ENCODE assay signal across 1 cellular context in the genomic region with DNA sequence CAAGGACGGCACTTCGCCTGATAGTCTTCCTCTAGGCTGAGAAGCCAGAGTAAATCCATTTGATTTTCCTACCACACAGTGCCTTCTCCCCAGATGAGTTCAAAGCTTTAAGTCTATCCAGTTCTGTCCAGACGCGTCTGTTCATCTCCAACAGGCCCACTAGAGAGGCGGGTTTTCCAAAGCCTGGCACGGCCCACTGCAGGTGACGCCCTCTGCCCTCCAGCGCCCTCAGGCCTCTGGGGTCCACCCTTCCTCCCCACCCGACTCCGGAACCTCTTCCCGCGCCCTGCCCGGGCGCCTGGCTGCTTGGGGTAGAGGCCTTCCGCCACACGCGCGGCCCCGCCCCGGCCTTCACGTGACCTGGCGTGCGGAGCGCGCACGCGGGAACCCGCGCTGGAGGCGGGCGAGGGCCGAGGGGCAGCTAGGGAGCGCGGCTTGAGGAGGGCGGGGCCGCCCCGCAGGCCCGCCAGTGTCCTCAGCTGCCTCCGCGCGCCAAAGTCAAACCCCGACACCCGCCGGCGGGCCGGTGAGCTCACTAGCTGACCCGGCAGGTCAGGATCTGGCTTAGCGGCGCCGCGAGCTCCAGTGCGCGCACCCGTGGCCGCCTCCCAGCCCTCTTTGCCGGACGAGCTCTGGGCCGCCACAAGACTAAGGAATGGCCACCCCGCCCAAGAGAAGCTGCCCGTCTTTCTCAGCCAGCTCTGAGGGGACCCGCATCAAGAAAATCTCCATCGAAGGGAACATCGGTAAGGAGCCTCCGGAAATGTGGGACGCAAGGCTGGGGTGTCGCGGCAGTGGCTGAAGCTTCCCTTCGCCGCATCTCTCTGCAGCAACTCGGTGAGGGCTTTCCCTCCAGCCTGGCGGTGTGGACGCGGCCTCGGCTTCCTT.
TF ChIP-seq lines count a peak whose summit lies in the region.

A gene (plus strand): TSS at position 469 of the 888 bp plus-strand sequence. CDS start 187 bp downstream, at position 656.

TF ChIP-seq in WTC11, 78 proteins besides CTCF, POLR2A, EP300 and RAD21 (continued from another document and continues in another):
- TF ChIP-seq, protein P1, sequence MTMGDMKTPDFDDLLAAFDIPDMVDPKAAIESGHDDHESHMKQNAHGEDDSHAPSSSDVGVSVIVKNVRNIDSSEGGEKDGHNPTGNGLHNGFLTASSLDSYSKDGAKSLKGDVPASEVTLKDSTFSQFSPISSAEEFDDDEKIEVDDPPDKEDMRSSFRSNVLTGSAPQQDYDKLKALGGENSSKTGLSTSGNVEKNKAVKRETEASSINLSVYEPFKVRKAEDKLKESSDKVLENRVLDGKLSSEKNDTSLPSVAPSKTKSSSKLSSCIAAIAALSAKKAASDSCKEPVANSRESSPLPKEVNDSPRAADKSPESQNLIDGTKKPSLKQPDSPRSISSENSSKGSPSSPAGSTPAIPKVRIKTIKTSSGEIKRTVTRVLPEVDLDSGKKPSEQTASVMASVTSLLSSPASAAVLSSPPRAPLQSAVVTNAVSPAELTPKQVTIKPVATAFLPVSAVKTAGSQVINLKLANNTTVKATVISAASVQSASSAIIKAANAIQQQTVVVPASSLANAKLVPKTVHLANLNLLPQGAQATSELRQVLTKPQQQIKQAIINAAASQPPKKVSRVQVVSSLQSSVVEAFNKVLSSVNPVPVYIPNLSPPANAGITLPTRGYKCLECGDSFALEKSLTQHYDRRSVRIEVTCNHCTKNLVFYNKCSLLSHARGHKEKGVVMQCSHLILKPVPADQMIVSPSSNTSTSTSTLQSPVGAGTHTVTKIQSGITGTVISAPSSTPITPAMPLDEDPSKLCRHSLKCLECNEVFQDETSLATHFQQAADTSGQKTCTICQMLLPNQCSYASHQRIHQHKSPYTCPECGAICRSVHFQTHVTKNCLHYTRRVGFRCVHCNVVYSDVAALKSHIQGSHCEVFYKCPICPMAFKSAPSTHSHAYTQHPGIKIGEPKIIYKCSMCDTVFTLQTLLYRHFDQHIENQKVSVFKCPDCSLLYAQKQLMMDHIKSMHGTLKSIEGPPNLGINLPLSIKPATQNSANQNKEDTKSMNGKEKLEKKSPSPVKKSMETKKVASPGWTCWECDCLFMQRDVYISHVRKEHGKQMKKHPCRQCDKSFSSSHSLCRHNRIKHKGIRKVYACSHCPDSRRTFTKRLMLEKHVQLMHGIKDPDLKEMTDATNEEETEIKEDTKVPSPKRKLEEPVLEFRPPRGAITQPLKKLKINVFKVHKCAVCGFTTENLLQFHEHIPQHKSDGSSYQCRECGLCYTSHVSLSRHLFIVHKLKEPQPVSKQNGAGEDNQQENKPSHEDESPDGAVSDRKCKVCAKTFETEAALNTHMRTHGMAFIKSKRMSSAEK (CRISPR knock-in tag; IDR thresholded peaks at IDR 0.05; ENCODE audit: borderline replicate concordance) = 0 out of 2 replicates have a peak, but pooled peaks have one; percentile 10
- TF ChIP-seq ZNF263 (CRISPR knock-in tag; IDR thresholded peaks at IDR 0.05; ENCODE audit: low read depth) (no peak), HMGA2 (CRISPR knock-in tag; IDR thresholded peaks at IDR 0.05) (no peak), SP1 (CRISPR knock-in tag; conservative IDR thresholded peaks at IDR 0.05) (peak; percentile 76), CREM (CRISPR knock-in tag; IDR thresholded peaks at IDR 0.05) (peak; percentile 74; the same call in 1 of the 2 replicates), ETV6 (CRISPR knock-in tag; IDR thresholded peaks at IDR 0.05) (peak; percentile 71), OVOL2 (CRISPR knock-in tag; IDR thresholded peaks at IDR 0.05; ENCODE audit: borderline replicate concordance) (no peak), TEAD1 (CRISPR knock-in tag; IDR thresholded peaks at IDR 0.05) (no peak; the same call in none of the 2 replicates), JUN (CRISPR knock-in tag; IDR thresholded peaks at IDR 0.05) (peak; percentile 35; the same call in 1 of the 2 replicates), MXD4 (CRISPR knock-in tag; IDR thresholded peaks at IDR 0.05; ENCODE audit: borderline replicate concordance) (no peak), RELA (CRISPR knock-in tag; IDR thresholded peaks at IDR 0.05; ENCODE audit: borderline replicate concordance) (no peak; the same call in 1 of the 2 replicates), JAZF1 (CRISPR knock-in tag; IDR thresholded peaks at IDR 0.05) (no peak), TP53 (CRISPR knock-in tag; IDR thresholded peaks at IDR 0.05) (peak; percentile 81; the same call in 1 of the 2 replicates), ZBTB21 (CRISPR knock-in tag; IDR thresholded peaks at IDR 0.05; ENCODE audit: borderline replicate concordance) (peak; percentile 82; the same call in 1 of the 2 replicates), MYBL2 (CRISPR knock-in tag; IDR thresholded peaks at IDR 0.05) (peak; percentile 77; the same call in 1 of the 2 replicates), SMAD3 (CRISPR knock-in tag; IDR thresholded peaks at IDR 0.05; ENCODE audit: borderline replicate concordance) (no peak)
- TF ChIP-seq, protein P2, sequence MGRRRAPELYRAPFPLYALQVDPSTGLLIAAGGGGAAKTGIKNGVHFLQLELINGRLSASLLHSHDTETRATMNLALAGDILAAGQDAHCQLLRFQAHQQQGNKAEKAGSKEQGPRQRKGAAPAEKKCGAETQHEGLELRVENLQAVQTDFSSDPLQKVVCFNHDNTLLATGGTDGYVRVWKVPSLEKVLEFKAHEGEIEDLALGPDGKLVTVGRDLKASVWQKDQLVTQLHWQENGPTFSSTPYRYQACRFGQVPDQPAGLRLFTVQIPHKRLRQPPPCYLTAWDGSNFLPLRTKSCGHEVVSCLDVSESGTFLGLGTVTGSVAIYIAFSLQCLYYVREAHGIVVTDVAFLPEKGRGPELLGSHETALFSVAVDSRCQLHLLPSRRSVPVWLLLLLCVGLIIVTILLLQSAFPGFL (CRISPR knock-in tag; IDR thresholded peaks at IDR 0.05; ENCODE audit: borderline replicate concordance) = no peak
- TF ChIP-seq, protein P3, sequence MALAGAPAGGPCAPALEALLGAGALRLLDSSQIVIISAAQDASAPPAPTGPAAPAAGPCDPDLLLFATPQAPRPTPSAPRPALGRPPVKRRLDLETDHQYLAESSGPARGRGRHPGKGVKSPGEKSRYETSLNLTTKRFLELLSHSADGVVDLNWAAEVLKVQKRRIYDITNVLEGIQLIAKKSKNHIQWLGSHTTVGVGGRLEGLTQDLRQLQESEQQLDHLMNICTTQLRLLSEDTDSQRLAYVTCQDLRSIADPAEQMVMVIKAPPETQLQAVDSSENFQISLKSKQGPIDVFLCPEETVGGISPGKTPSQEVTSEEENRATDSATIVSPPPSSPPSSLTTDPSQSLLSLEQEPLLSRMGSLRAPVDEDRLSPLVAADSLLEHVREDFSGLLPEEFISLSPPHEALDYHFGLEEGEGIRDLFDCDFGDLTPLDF (CRISPR knock-in tag; IDR thresholded peaks at IDR 0.05) = no peak
- TF ChIP-seq, protein P4, sequence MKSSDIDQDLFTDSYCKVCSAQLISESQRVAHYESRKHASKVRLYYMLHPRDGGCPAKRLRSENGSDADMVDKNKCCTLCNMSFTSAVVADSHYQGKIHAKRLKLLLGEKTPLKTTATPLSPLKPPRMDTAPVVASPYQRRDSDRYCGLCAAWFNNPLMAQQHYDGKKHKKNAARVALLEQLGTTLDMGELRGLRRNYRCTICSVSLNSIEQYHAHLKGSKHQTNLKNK (CRISPR knock-in tag; IDR thresholded peaks at IDR 0.05) = no peak
- TF ChIP-seq, protein P5, sequence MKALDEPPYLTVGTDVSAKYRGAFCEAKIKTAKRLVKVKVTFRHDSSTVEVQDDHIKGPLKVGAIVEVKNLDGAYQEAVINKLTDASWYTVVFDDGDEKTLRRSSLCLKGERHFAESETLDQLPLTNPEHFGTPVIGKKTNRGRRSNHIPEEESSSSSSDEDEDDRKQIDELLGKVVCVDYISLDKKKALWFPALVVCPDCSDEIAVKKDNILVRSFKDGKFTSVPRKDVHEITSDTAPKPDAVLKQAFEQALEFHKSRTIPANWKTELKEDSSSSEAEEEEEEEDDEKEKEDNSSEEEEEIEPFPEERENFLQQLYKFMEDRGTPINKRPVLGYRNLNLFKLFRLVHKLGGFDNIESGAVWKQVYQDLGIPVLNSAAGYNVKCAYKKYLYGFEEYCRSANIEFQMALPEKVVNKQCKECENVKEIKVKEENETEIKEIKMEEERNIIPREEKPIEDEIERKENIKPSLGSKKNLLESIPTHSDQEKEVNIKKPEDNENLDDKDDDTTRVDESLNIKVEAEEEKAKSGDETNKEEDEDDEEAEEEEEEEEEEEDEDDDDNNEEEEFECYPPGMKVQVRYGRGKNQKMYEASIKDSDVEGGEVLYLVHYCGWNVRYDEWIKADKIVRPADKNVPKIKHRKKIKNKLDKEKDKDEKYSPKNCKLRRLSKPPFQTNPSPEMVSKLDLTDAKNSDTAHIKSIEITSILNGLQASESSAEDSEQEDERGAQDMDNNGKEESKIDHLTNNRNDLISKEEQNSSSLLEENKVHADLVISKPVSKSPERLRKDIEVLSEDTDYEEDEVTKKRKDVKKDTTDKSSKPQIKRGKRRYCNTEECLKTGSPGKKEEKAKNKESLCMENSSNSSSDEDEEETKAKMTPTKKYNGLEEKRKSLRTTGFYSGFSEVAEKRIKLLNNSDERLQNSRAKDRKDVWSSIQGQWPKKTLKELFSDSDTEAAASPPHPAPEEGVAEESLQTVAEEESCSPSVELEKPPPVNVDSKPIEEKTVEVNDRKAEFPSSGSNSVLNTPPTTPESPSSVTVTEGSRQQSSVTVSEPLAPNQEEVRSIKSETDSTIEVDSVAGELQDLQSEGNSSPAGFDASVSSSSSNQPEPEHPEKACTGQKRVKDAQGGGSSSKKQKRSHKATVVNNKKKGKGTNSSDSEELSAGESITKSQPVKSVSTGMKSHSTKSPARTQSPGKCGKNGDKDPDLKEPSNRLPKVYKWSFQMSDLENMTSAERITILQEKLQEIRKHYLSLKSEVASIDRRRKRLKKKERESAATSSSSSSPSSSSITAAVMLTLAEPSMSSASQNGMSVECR (CRISPR knock-in tag; IDR thresholded peaks at IDR 0.05; ENCODE audit: borderline replicate concordance) = no peak
- TF ChIP-seq, protein P6, sequence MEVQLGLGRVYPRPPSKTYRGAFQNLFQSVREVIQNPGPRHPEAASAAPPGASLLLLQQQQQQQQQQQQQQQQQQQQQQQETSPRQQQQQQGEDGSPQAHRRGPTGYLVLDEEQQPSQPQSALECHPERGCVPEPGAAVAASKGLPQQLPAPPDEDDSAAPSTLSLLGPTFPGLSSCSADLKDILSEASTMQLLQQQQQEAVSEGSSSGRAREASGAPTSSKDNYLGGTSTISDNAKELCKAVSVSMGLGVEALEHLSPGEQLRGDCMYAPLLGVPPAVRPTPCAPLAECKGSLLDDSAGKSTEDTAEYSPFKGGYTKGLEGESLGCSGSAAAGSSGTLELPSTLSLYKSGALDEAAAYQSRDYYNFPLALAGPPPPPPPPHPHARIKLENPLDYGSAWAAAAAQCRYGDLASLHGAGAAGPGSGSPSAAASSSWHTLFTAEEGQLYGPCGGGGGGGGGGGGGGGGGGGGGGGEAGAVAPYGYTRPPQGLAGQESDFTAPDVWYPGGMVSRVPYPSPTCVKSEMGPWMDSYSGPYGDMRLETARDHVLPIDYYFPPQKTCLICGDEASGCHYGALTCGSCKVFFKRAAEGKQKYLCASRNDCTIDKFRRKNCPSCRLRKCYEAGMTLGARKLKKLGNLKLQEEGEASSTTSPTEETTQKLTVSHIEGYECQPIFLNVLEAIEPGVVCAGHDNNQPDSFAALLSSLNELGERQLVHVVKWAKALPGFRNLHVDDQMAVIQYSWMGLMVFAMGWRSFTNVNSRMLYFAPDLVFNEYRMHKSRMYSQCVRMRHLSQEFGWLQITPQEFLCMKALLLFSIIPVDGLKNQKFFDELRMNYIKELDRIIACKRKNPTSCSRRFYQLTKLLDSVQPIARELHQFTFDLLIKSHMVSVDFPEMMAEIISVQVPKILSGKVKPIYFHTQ (CRISPR knock-in tag; IDR thresholded peaks at IDR 0.05) = no peak
- TF ChIP-seq, protein P7, sequence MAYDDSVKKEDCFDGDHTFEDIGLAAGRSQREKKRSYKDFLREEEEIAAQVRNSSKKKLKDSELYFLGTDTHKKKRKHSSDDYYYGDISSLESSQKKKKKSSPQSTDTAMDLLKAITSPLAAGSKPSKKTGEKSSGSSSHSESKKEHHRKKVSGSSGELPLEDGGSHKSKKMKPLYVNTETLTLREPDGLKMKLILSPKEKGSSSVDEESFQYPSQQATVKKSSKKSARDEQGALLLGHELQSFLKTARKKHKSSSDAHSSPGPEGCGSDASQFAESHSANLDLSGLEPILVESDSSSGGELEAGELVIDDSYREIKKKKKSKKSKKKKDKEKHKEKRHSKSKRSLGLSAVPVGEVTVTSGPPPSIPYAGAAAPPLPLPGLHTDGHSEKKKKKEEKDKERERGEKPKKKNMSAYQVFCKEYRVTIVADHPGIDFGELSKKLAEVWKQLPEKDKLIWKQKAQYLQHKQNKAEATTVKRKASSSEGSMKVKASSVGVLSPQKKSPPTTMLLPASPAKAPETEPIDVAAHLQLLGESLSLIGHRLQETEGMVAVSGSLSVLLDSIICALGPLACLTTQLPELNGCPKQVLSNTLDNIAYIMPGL (CRISPR knock-in tag; IDR thresholded peaks at IDR 0.05) = peak; percentile 93
- TF ChIP-seq, protein P8, sequence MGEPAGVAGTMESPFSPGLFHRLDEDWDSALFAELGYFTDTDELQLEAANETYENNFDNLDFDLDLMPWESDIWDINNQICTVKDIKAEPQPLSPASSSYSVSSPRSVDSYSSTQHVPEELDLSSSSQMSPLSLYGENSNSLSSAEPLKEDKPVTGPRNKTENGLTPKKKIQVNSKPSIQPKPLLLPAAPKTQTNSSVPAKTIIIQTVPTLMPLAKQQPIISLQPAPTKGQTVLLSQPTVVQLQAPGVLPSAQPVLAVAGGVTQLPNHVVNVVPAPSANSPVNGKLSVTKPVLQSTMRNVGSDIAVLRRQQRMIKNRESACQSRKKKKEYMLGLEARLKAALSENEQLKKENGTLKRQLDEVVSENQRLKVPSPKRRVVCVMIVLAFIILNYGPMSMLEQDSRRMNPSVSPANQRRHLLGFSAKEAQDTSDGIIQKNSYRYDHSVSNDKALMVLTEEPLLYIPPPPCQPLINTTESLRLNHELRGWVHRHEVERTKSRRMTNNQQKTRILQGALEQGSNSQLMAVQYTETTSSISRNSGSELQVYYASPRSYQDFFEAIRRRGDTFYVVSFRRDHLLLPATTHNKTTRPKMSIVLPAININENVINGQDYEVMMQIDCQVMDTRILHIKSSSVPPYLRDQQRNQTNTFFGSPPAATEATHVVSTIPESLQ (CRISPR knock-in tag; IDR thresholded peaks at IDR 0.05) = no peak
- TF ChIP-seq, protein P9, sequence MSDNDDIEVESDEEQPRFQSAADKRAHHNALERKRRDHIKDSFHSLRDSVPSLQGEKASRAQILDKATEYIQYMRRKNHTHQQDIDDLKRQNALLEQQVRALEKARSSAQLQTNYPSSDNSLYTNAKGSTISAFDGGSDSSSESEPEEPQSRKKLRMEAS (CRISPR knock-in tag; IDR thresholded peaks at IDR 0.05) = peak; percentile 82
- TF ChIP-seq, protein P10, sequence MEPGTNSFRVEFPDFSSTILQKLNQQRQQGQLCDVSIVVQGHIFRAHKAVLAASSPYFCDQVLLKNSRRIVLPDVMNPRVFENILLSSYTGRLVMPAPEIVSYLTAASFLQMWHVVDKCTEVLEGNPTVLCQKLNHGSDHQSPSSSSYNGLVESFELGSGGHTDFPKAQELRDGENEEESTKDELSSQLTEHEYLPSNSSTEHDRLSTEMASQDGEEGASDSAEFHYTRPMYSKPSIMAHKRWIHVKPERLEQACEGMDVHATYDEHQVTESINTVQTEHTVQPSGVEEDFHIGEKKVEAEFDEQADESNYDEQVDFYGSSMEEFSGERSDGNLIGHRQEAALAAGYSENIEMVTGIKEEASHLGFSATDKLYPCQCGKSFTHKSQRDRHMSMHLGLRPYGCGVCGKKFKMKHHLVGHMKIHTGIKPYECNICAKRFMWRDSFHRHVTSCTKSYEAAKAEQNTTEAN (CRISPR knock-in tag; IDR thresholded peaks at IDR 0.05) = no peak
